ENCODE assay signal across 1 cellular context in the genomic region with DNA sequence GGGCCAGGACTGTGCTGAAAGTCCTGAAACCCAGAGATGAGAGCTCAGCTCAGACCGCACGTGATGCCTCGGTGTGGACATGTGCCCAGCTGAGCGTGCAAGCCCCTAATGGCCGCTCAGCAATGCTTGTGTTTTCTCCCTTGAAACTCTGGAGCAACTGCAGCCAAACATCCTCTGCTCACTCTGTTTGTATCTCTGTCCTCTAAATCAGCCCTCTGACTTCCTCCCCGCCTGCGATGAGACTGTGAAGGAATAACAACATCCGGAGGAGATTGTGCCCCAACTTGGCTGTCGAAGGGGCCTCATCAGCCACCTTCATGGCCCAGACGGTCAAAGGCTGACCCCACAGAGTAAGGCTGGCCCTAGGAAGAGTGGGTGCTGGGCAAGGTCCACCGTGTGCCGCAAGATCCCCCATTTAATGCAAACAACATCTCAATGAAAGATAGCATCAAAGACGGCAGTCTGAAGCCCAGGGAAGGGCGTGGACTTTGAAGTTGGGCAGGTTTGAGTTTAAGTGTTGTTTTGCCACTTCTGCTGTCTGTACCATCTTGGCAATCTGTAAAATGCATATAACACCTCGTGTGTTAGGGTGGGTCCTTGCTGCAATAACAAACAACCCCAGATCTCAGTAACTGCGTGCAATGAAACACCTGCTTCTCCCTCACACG.
TF ChIP-seq lines count a peak whose summit lies in the region.

No MANE protein-coding gene starts in this region.

TF ChIP-seq in K562, 482 proteins besides CTCF, POLR2A, EP300 and RAD21 (continued from another document):
- peak in 1 of 2 experiments; percentile 42 for TF ChIP-seq E2F6 (IDR thresholded peaks at IDR 0.05; ENCODE audit: borderline replicate concordance in 1 of 2, extremely low read depth in 1 of 2, insufficient read depth in 1 of 2, insufficient read length in 1 of 2, low read depth in 1 of 2, low read length in 1 of 2, poor library complexity in 1 of 2, severe bottlenecking in 1 of 2)
- 0 out of 2 replicates have a peak, but pooled peaks have one; percentile 14 for TF ChIP-seq L3MBTL2 (IDR thresholded peaks at IDR 0.05)
- TF ChIP-seq SPI1 (IDR thresholded peaks at IDR 0.05; ENCODE audit: borderline replicate concordance, low read depth, low read length) = peak; percentile 61; the same call in 1 of the 2 replicates
- TF ChIP-seq HMGN3 (IDR thresholded peaks at IDR 0.05; ENCODE audit: borderline replicate concordance, extremely low read depth, insufficient read length, low read depth, low read length) = no peak
- peak; percentile 26; the same call in 1 of the 2 replicates for TF ChIP-seq CTBP1 (IDR thresholded peaks at IDR 0.05; ENCODE audit: borderline replicate concordance)
- TF ChIP-seq ZFX (CRISPR knock-in tag; IDR thresholded peaks at IDR 0.05) = no peak
- no peak for TF ChIP-seq PRPF4 (IDR thresholded peaks at IDR 0.05; ENCODE audit: insufficient read depth, low read depth, low read length, poor library complexity, severe bottlenecking)
- no peak for TF ChIP-seq GATA2 (CRISPR knock-in tag; IDR thresholded peaks at IDR 0.05)
- TF ChIP-seq, protein P1, sequence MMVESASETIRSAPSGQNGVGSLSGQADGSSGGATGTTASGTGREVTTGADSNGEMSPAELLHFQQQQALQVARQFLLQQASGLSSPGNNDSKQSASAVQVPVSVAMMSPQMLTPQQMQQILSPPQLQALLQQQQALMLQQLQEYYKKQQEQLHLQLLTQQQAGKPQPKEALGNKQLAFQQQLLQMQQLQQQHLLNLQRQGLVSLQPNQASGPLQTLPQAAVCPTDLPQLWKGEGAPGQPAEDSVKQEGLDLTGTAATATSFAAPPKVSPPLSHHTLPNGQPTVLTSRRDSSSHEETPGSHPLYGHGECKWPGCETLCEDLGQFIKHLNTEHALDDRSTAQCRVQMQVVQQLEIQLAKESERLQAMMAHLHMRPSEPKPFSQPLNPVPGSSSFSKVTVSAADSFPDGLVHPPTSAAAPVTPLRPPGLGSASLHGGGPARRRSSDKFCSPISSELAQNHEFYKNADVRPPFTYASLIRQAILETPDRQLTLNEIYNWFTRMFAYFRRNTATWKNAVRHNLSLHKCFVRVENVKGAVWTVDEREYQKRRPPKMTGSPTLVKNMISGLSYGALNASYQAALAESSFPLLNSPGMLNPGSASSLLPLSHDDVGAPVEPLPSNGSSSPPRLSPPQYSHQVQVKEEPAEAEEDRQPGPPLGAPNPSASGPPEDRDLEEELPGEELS (CRISPR knock-in tag; IDR thresholded peaks at IDR 0.05; ENCODE audit: borderline replicate concordance) = 0 out of 2 replicates have a peak, but pooled peaks have one; percentile 31
- TF ChIP-seq DPF2 (IDR thresholded peaks at IDR 0.05) = no peak
- no peak for TF ChIP-seq CBFA2T2 (conservative IDR thresholded peaks at IDR 0.05)
- TF ChIP-seq ZNF12 (CRISPR knock-in tag; IDR thresholded peaks at IDR 0.05) = peak; percentile 77; the same call in 1 of the 2 replicates
- TF ChIP-seq CC2D1A (IDR thresholded peaks at IDR 0.05) = no peak
- peak in 1 of 2 experiments; percentile 30; a peak in 1 of 4 replicates for TF ChIP-seq NRF1 (conservative IDR thresholded peaks at IDR 0.05 in 1 of 2, IDR thresholded peaks at IDR 0.05 in 1 of 2)
- TF ChIP-seq, protein P2, sequence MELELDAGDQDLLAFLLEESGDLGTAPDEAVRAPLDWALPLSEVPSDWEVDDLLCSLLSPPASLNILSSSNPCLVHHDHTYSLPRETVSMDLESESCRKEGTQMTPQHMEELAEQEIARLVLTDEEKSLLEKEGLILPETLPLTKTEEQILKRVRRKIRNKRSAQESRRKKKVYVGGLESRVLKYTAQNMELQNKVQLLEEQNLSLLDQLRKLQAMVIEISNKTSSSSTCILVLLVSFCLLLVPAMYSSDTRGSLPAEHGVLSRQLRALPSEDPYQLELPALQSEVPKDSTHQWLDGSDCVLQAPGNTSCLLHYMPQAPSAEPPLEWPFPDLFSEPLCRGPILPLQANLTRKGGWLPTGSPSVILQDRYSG (tag; conservative IDR thresholded peaks at IDR 0.05; ENCODE audit: low read depth) = no peak
- no peak for TF ChIP-seq FOXA3 (CRISPR knock-in tag; conservative IDR thresholded peaks at IDR 0.05 in 1 of 2, IDR thresholded peaks at IDR 0.05 in 1 of 2)
- TF ChIP-seq ZNF583 (CRISPR knock-in tag; IDR thresholded peaks at IDR 0.05) = no peak
- TF ChIP-seq POU5F1 (IDR thresholded peaks at IDR 0.05; ENCODE audit: borderline replicate concordance, low read depth, low read length, partially characterized antibody) = no peak
- no peak for TF ChIP-seq FOXM1 (IDR thresholded peaks at IDR 0.05; ENCODE audit: low read depth)
- no peak for TF ChIP-seq FOXM1 (CRISPR knock-in tag; IDR thresholded peaks at IDR 0.05; ENCODE audit: low read depth)
- 0 out of 2 replicates have a peak, but pooled peaks have one; percentile 0 for TF ChIP-seq PKNOX1 (IDR thresholded peaks at IDR 0.05)
- no peak for TF ChIP-seq ZEB2 (IDR thresholded peaks at IDR 0.05)
- TF ChIP-seq GABPA (tag; conservative IDR thresholded peaks at IDR 0.05; ENCODE audit: low read depth) = peak; percentile 45; the same call in 1 of the 2 replicates
- TF ChIP-seq, protein P3, sequence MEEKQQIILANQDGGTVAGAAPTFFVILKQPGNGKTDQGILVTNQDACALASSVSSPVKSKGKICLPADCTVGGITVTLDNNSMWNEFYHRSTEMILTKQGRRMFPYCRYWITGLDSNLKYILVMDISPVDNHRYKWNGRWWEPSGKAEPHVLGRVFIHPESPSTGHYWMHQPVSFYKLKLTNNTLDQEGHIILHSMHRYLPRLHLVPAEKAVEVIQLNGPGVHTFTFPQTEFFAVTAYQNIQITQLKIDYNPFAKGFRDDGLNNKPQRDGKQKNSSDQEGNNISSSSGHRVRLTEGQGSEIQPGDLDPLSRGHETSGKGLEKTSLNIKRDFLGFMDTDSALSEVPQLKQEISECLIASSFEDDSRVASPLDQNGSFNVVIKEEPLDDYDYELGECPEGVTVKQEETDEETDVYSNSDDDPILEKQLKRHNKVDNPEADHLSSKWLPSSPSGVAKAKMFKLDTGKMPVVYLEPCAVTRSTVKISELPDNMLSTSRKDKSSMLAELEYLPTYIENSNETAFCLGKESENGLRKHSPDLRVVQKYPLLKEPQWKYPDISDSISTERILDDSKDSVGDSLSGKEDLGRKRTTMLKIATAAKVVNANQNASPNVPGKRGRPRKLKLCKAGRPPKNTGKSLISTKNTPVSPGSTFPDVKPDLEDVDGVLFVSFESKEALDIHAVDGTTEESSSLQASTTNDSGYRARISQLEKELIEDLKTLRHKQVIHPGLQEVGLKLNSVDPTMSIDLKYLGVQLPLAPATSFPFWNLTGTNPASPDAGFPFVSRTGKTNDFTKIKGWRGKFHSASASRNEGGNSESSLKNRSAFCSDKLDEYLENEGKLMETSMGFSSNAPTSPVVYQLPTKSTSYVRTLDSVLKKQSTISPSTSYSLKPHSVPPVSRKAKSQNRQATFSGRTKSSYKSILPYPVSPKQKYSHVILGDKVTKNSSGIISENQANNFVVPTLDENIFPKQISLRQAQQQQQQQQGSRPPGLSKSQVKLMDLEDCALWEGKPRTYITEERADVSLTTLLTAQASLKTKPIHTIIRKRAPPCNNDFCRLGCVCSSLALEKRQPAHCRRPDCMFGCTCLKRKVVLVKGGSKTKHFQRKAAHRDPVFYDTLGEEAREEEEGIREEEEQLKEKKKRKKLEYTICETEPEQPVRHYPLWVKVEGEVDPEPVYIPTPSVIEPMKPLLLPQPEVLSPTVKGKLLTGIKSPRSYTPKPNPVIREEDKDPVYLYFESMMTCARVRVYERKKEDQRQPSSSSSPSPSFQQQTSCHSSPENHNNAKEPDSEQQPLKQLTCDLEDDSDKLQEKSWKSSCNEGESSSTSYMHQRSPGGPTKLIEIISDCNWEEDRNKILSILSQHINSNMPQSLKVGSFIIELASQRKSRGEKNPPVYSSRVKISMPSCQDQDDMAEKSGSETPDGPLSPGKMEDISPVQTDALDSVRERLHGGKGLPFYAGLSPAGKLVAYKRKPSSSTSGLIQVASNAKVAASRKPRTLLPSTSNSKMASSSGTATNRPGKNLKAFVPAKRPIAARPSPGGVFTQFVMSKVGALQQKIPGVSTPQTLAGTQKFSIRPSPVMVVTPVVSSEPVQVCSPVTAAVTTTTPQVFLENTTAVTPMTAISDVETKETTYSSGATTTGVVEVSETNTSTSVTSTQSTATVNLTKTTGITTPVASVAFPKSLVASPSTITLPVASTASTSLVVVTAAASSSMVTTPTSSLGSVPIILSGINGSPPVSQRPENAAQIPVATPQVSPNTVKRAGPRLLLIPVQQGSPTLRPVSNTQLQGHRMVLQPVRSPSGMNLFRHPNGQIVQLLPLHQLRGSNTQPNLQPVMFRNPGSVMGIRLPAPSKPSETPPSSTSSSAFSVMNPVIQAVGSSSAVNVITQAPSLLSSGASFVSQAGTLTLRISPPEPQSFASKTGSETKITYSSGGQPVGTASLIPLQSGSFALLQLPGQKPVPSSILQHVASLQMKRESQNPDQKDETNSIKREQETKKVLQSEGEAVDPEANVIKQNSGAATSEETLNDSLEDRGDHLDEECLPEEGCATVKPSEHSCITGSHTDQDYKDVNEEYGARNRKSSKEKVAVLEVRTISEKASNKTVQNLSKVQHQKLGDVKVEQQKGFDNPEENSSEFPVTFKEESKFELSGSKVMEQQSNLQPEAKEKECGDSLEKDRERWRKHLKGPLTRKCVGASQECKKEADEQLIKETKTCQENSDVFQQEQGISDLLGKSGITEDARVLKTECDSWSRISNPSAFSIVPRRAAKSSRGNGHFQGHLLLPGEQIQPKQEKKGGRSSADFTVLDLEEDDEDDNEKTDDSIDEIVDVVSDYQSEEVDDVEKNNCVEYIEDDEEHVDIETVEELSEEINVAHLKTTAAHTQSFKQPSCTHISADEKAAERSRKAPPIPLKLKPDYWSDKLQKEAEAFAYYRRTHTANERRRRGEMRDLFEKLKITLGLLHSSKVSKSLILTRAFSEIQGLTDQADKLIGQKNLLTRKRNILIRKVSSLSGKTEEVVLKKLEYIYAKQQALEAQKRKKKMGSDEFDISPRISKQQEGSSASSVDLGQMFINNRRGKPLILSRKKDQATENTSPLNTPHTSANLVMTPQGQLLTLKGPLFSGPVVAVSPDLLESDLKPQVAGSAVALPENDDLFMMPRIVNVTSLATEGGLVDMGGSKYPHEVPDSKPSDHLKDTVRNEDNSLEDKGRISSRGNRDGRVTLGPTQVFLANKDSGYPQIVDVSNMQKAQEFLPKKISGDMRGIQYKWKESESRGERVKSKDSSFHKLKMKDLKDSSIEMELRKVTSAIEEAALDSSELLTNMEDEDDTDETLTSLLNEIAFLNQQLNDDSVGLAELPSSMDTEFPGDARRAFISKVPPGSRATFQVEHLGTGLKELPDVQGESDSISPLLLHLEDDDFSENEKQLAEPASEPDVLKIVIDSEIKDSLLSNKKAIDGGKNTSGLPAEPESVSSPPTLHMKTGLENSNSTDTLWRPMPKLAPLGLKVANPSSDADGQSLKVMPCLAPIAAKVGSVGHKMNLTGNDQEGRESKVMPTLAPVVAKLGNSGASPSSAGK (IDR thresholded peaks at IDR 0.05) = peak; percentile 74; the same call in 1 of the 2 replicates
- TF ChIP-seq MAX (CRISPR knock-in tag; IDR thresholded peaks at IDR 0.05) = no peak; the same call in 1 of the 2 replicates
- no peak for TF ChIP-seq ZNF239 (CRISPR knock-in tag; IDR thresholded peaks at IDR 0.05)
- no peak for TF ChIP-seq ZNF140 (CRISPR knock-in tag; IDR thresholded peaks at IDR 0.05)
TF ChIP-seq in K562: peak in this region for 11.
